8 cellular contexts compared by ENCODE assay signal in the genomic region with DNA sequence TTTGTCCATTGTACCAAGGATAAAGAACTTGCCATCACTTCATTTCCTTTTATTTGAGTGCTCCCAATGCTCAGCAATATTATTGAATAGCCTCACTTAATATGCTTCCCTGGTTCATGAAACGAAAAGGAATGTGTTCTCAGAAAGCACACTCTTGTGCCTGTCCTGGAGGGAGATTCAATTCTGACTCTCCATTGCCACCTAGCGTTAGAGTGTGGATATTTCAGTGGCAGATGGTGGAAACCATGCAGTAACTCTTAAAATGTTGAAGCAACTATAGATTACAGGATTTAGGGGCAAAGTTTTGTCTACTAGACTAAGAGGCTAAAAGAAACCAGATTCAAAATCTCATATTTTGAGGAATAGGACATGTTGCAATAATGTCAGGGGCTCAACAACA. TPM values are rescaled to one million over a fixed set of nuclear protein-coding genes. Genes with fewer than 3 reads are reported as not detected.
A peak's percentile ranks its signal among the peaks of the same experiment; 100 is the strongest.
DNase-seq lines count a peak whose midpoint lies in the region; ATAC-seq and TF ChIP-seq lines count a peak whose summit lies in the region.

No MANE protein-coding gene starts in this region.

- no peak overlapping the region for H2BK15ac ChIP-seq in IMR-90 (ENCODE audit: low read depth, low read length)

- POLR2A ChIA-PET in AG04450 (lab: Yijun Ruan, JAX) (no interaction called here), IMR-90 (lab: Charles Lee; ENCODE audit: unreplicated experiment) (no interaction called here)

- no peak overlapping the region for H3K9ac ChIP-seq in IMR-90 (ENCODE audit: low read depth, low read length)
- no peak overlapping the region for H3K9ac ChIP-seq in SU-DHL-6 (ENCODE audit: low read length)

- no peak overlapping the region for H3K23ac ChIP-seq in IMR-90 (ENCODE audit: low read depth, low read length)

- H4K91ac ChIP-seq in IMR-90 (ENCODE audit: insufficient read depth, low read depth, low read length) = no peak overlapping the region

- H3K27me3 ChIP-seq in AG04450 (ENCODE audit: control insufficient read depth, insufficient read depth, low read length) = no peaks in the 10 kb centered on the region
- no peaks in the 10 kb centered on the region for H3K27me3 ChIP-seq in IMR-90 (ENCODE audit: control insufficient read depth, insufficient read depth, low read length)
- H3K27me3 ChIP-seq in SU-DHL-6 (ENCODE audit: low read length) = no peaks in the 10 kb centered on the region

- TF ChIP-seq CTCF in AG04450 (IDR thresholded peaks at IDR 0.05; ENCODE audit: low read depth, low read length) = peak; percentile 70
- peak; percentile 68 for TF ChIP-seq CTCF in IMR-90 (conservative IDR thresholded peaks at IDR 0.05; ENCODE audit: low read depth, low read length)
- TF ChIP-seq CTCF in SU-DHL-6 (IDR thresholded peaks at IDR 0.05; ENCODE audit: insufficient read depth, low read length, poor library complexity, severe bottlenecking) = peak; percentile 65
- peak; percentile 52 for TF ChIP-seq CTCF in coronary artery (IDR thresholded peaks at IDR 0.05)

- no peak for DNase-seq in AG04450 (ENCODE audit: low read depth, low spot score)
- peak; percentile 73 for DNase-seq in GDM1 (lab: John Stamatoyannopoulos, UW)
- DNase-seq in IMR-90 = peak; percentile 50
- no peak for DNase-seq in coronary artery (ENCODE audit: low spot score)
- peak; percentile 66 for DNase-seq in medulla oblongata (ENCODE audit: extremely low spot score)
- no peak for DNase-seq in SHP77 treated with DMSO at 0.1 percent for 48 hours (lab: John Stamatoyannopoulos, UW)

- no peak overlapping the region for H2BK120ac ChIP-seq in IMR-90 (ENCODE audit: low read depth, low read length)

- no peaks in the 10 kb centered on the region for H3K79me2 ChIP-seq in SU-DHL-6 (ENCODE audit: insufficient read depth, low read length)

- no peak overlapping the region for H4K5ac ChIP-seq in IMR-90 (ENCODE audit: low read depth, low read length)

- ATAC-seq in IMR-90 (ENCODE audit: low read depth) (peak; percentile 83), GM21619 (IDR thresholded peaks at IDR 0.05; ENCODE audit: unreplicated experiment) (no peak)

- H2AFZ ChIP-seq in IMR-90 (replicated peaks; ENCODE audit: low read length, poor library complexity) (no peak overlapping the region), SU-DHL-6 (ENCODE audit: low read depth, low read length, severe bottlenecking) (no peak overlapping the region)

- no peaks in the 10 kb centered on the region for H3K36me3 ChIP-seq in IMR-90 (ENCODE audit: control insufficient read depth, insufficient read depth, low read length)
- no peaks in the 10 kb centered on the region for H3K36me3 ChIP-seq in SU-DHL-6 (ENCODE audit: low read length)

- H3K4me2 ChIP-seq in IMR-90 (ENCODE audit: low read depth, low read length) (no peak overlapping the region), SU-DHL-6 (ENCODE audit: low read depth, low read length, poor library complexity, severe bottlenecking) (no peak overlapping the region)

- CTCF ChIA-PET in AG04450 (lab: Charles Lee) = no interaction called here
- CTCF ChIA-PET in IMR-90 (lab: Yijun Ruan, JAX) = no interaction called here

- peaks cover 7% of the 10 kb centered on the region; the same call in 1 of the 2 replicates for H3K4me1 ChIP-seq in IMR-90 (ENCODE audit: control insufficient read depth, insufficient read depth, low read length)

- no peak overlapping the region for H3K4me3 ChIP-seq in AG04450 (ENCODE audit: low read depth, low read length)
- H3K4me3 ChIP-seq in IMR-90 (ENCODE audit: insufficient read depth, low read depth, low read length) = no peak overlapping the region
- no peak overlapping the region for H3K4me3 ChIP-seq in SU-DHL-6 (ENCODE audit: insufficient read depth, low read length, poor library complexity, severe bottlenecking)
- H3K4me3 ChIP-seq in coronary artery = no peak overlapping the region

- no peak overlapping the region for H3K4ac ChIP-seq in IMR-90 (ENCODE audit: low read depth, low read length)

- no TSS peak for BruUV-seq in IMR-90 (replicated peaks; lab: Mats Ljungman, UMichigan)

- in situ Hi-C loops in IMR-90 (cut with MboI; ENCODE audit: low sequenced_read_pairs) = no loop called here

- no peak overlapping the region for H2AK9ac ChIP-seq in IMR-90 (replicated peaks; ENCODE audit: low read depth, low read length, poor library complexity)

- no peak for TF ChIP-seq POLR2A in IMR-90 (IDR thresholded peaks at IDR 0.05; ENCODE audit: low read depth, low read length)

- H3K9me1 ChIP-seq in IMR-90 (ENCODE audit: insufficient read depth, low read length) = peaks cover 19% of the 10 kb centered on the region; the same call in 1 of the 2 replicates

- no peaks in the 10 kb centered on the region for H3F3A ChIP-seq in SU-DHL-6 (ENCODE audit: insufficient read depth)

- H4K20me1 ChIP-seq in IMR-90 (ENCODE audit: insufficient read depth, low read length) (peaks cover 3% of the 10 kb centered on the region; the same call in 1 of the 2 replicates), SU-DHL-6 (ENCODE audit: low read depth, low read length) (no peaks in the 10 kb centered on the region)

- no peak overlapping the region for H2AK5ac ChIP-seq in IMR-90 (ENCODE audit: low read depth, low read length)

- no peaks in the 10 kb centered on the region for H3K79me1 ChIP-seq in IMR-90 (ENCODE audit: low read depth in 1 of 2, low read length in 2 of 2)

- H4K8ac ChIP-seq in IMR-90 (ENCODE audit: low read depth in 2 of 2, low read length in 2 of 2) = no peak overlapping the region

- H3K14ac ChIP-seq in IMR-90 (replicated peaks; ENCODE audit: low read depth, low read length) = no peak overlapping the region

- no peak overlapping the region for H3K56ac ChIP-seq in IMR-90 (ENCODE audit: extremely low read depth, insufficient read depth, low read length)

- H3K18ac ChIP-seq in IMR-90 (ENCODE audit: low read depth, low read length) = no peak overlapping the region

- no peak overlapping the region for H3K27ac ChIP-seq in AG04450 (ENCODE audit: low read depth, low read length)
- H3K27ac ChIP-seq in IMR-90 (ENCODE audit: insufficient read depth, low read length) = no peak overlapping the region
- no peak overlapping the region for H3K27ac ChIP-seq in SU-DHL-6 (ENCODE audit: low read depth, low read length)
- H3K27ac ChIP-seq in coronary artery = no peak overlapping the region

- no peaks in the 10 kb centered on the region for H3K9me2 ChIP-seq in SU-DHL-6 (replicated peaks; ENCODE audit: insufficient read depth, low read length)

- TF ChIP-seq RAD21 in IMR-90 (IDR thresholded peaks at IDR 0.05; ENCODE audit: low read length) = peak; percentile 72

- H3K9me3 ChIP-seq in AG04450 (ENCODE audit: control insufficient read depth, insufficient read depth, low read length) (no peaks in the 10 kb centered on the region), IMR-90 (ENCODE audit: control insufficient read depth, insufficient read depth, low read length) (no peaks in the 10 kb centered on the region), SU-DHL-6 (ENCODE audit: insufficient read depth, low read length) (no peaks in the 10 kb centered on the region)

- dilution Hi-C loops in IMR-90 (cut with HindIII; ENCODE audit: low sequenced_read_pairs, unreplicated experiment) = no loop called here

- H2BK20ac ChIP-seq in IMR-90 (ENCODE audit: low read depth, low read length) = no peak overlapping the region

- no peak overlapping the region for H2BK5ac ChIP-seq in IMR-90 (ENCODE audit: low read depth, low read length, poor library complexity, severe bottlenecking)

- intact Hi-C loops in IMR-90 (cut with micrococcal nuclease) = loop anchor here (10.0 kb wide), 1 partner anchor 1760 kb away; no protein-coding TSS in a partner anchor

- WGBS in IMR-90 (ENCODE audit: extremely low coverage in 2 of 2, insufficient read length in 1 of 2), 2 experiments = no CpG with 5 or more reads among the region's 2 CpGs

TF ChIP-seq in IMR-90, 13 proteins besides CTCF, POLR2A, EP300 and RAD21:
- TF ChIP-seq SMC3 (IDR thresholded peaks at IDR 0.05; ENCODE audit: low read depth, low read length) (peak; percentile 67), CHD1 (IDR thresholded peaks at IDR 0.05; ENCODE audit: low read depth, low read length) (no peak), ELK1 (IDR thresholded peaks at IDR 0.05; ENCODE audit: borderline replicate concordance, low read depth, low read length) (no peak), RCOR1 (IDR thresholded peaks at IDR 0.05; ENCODE audit: insufficient replicate concordance, low read length) (no peak)
TF ChIP-seq in IMR-90: peak in this region for 1.

RNA-seq across cellular contexts. Expression of gene GAB3, which starts 36.0 kb away (rescaled TPM):
- polyA plus RNA-seq in AG04450 (2011; rRNA removed) = 2.5 and 2.8 TPM in 2 replicates
- 3.7 and 5.1 TPM in 2 replicates for polyA minus RNA-seq in AG04450 (2011; rRNA and poly(A)+ RNA removed)
- total RNA-seq in IMR-90 (2012; rRNA removed) = 1.9 and 2.2 TPM in 2 replicates
- polyA plus RNA-seq in IMR-90 (2012; rRNA removed) = 3.4 and 3.7 TPM in 2 replicates
- polyA plus RNA-seq in IMR-90 (2012; cell fraction: cytosol; rRNA removed) = 0.56 and 0.63 TPM in 2 replicates
- polyA plus RNA-seq in IMR-90 (2012; cell fraction: nucleus; rRNA removed; ENCODE audit: low replicate concordance) = 2.7 and 11.3 TPM in 2 replicates

RNA-seq across cellular contexts. Expression of gene DKC1, which starts 47.7 kb away (rescaled TPM):
- 41.5 and 50.5 TPM in 2 replicates for polyA plus RNA-seq in AG04450 (2011; rRNA removed)
- polyA minus RNA-seq in AG04450 (2011; rRNA and poly(A)+ RNA removed) = 39.4 and 47.1 TPM in 2 replicates
- 63.8 and 66.7 TPM in 2 replicates for total RNA-seq in IMR-90 (2012; rRNA removed)
- polyA plus RNA-seq in IMR-90 (2012; rRNA removed) = 42.9 and 49.9 TPM in 2 replicates
- 14.1 and 16.9 TPM in 2 replicates for polyA plus RNA-seq in IMR-90 (2012; cell fraction: cytosol; rRNA removed)
- polyA plus RNA-seq in IMR-90 (2012; cell fraction: nucleus; rRNA removed; ENCODE audit: low replicate concordance) = 17.0 and 55.5 TPM in 2 replicates

Comparison
In these comparisons a context has a peak if more than half of its experiments do, and no peak if none do; other contexts are left out.
1. DNase-seq: peak in GDM1 (single experiment), IMR-90 (single experiment) and medulla oblongata (single experiment); none in AG04450 (single experiment), coronary artery (single experiment) and SHP77 treated with DMSO at 0.1 percent for 48 hours (single experiment).
2. Peak in every context shown above with its lines, with median percentiles within 50 percentile points of each other: CTCF ChIP-seq.